In the genomic region with DNA sequence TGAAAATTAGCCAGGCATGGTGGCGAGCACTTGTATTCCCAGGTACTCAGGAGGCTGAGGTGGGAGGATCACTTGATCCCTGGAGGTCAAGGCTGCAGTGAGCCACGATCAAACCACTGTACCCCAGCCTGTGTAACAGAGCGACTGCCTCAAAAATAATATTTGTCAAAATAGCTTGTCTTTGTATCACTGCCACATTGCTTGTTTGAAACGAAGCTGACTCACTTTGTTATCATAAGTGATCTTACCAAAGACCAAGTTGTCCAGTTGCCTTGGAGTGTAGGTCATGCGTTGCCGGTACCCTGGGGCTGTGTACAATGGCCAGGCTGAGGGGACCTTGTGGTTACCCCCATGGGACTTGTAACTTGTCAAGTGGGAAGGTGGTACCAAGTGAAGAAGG, we compare ENCODE assay signal across 8 cellular contexts. TPM values are rescaled to one million over a fixed set of nuclear protein-coding genes. Genes with fewer than 3 reads are reported as not detected.
DNase-seq lines count a peak whose midpoint lies in the region; ATAC-seq, FAIRE-seq and TF ChIP-seq lines count a peak whose summit lies in the region.
"Not testable (repeated sequence)": the region's sequence is repeated elsewhere in the genome, so short reads cannot be mapped to it uniquely, and the experiment has no call there.

No MANE protein-coding gene starts in this region.

- not testable (repeated sequence) for H2AFZ ChIP-seq in GM12878 (ENCODE audit: control insufficient read depth, low read depth, low read length); endothelial cell of umbilical vein (ENCODE audit: low read depth, low read length)

- not testable (repeated sequence) for H3K4me3 ChIP-seq in GM12878; endothelial cell of umbilical vein (replicated peaks in 1 of 3; ENCODE audit: insufficient read depth in 1 of 3, low read depth in 1 of 3, low read length in 3 of 3); fibroblast of the aortic adventitia (ENCODE audit: low read depth, low read length); right lobe of liver; aorta (ENCODE audit: low read length in 2 of 2)

- not testable (repeated sequence) for H3K4me3 Mint-ChIP-seq in HFFc6

- FAIRE-seq in GM12878 (lab: Jason Lieb, UNC) (peak; percentile 7), endothelial cell of umbilical vein (lab: Jason Lieb, UNC) (peak; percentile 62)

- H3K4me1 Mint-ChIP-seq in HFFc6 (ENCODE audit: low read depth): peaks cover 26% of the 10 kb centered on the region

- not testable (repeated sequence) for TF ChIP-seq POLR2A in GM12878 (IDR thresholded peaks at IDR 0.05; ENCODE audit: low read depth, low read length); endothelial cell of umbilical vein (IDR thresholded peaks at IDR 0.05; ENCODE audit: low read depth, low read length); right lobe of liver (IDR thresholded peaks at IDR 0.05)

- dilution Hi-C loops in endothelial cell of umbilical vein (cut with MboI; ENCODE audit: extremely low pct_ligation_motif_present, low sequenced_read_pairs): not testable (repeated sequence)

- H3K9me3 Mint-ChIP-seq in HFFc6: not testable (repeated sequence)

- DNase-seq in Caki2 (ENCODE audit: low read depth) (peak; percentile 50), HFFc6 (peak; percentile 65), RPMI7951 (ENCODE audit: low read depth) (peak; percentile 58), fibroblast of the aortic adventitia (ENCODE audit: low read depth) (peak; percentile 22)
- DNase-seq in GM12878 (ENCODE audit: low read depth, low spot score); endothelial cell of umbilical vein (ENCODE audit: low read depth, low spot score); right lobe of liver; aorta: not testable (repeated sequence)

- BruUV-seq in GM12878 (replicated peaks; lab: Mats Ljungman, UMichigan); endothelial cell of umbilical vein (replicated peaks; lab: Mats Ljungman, UMichigan): not testable (repeated sequence)

- H3K79me2 ChIP-seq in GM12878 (ENCODE audit: control insufficient read depth, insufficient read depth, low read length): not testable (repeated sequence)
- peaks cover 15% of the 10 kb centered on the region for H3K79me2 ChIP-seq in endothelial cell of umbilical vein (ENCODE audit: control insufficient read depth, insufficient read depth, low read length)

- RAD21 ChIA-PET in GM12878 (lab: Charles Lee; ENCODE audit: unreplicated experiment): not testable (repeated sequence)

- not testable (repeated sequence) for H3K27me3 ChIP-seq in GM12878 (replicated peaks in 1 of 2; ENCODE audit: control insufficient read depth in 2 of 2, insufficient read depth in 2 of 2, low read length in 1 of 2); endothelial cell of umbilical vein (ENCODE audit: control insufficient read depth in 2 of 2, insufficient read depth in 2 of 2, low read length in 2 of 2); right lobe of liver; aorta (ENCODE audit: control insufficient read depth in 1 of 2, insufficient read depth in 2 of 2, low read length in 1 of 2)

- POLR2A ChIA-PET in GM12878 (lab: Charles Lee); endothelial cell of umbilical vein (lab: Charles Lee): not testable (repeated sequence)

- not testable (repeated sequence) for H3K9ac ChIP-seq in GM12878 (ENCODE audit: control insufficient read depth, insufficient read depth, low read length); endothelial cell of umbilical vein (replicated peaks; ENCODE audit: extremely low read depth, insufficient read depth, low read length)

- not testable (repeated sequence) for TF ChIP-seq RAD21 in GM12878 (IDR thresholded peaks at IDR 0.05; ENCODE audit: insufficient read depth, low read depth, low read length)

- CTCF ChIA-PET in GM12878 (lab: Yijun Ruan, JAX): not testable (repeated sequence)
- CTCF ChIA-PET in endothelial cell of umbilical vein (lab: Charles Lee): interaction anchor here (0.8 kb wide), 1 partner anchor 14 kb away, joined by 3 read pairs; no protein-coding TSS in a partner anchor

- H4K20me1 ChIP-seq in GM12878 (ENCODE audit: control insufficient read depth, insufficient read depth); endothelial cell of umbilical vein (replicated peaks; ENCODE audit: control insufficient read depth, extremely low read depth, insufficient read depth, low read length): not testable (repeated sequence)

- H3K9me1 ChIP-seq in endothelial cell of umbilical vein (replicated peaks; ENCODE audit: control insufficient read depth, extremely low read depth, insufficient read depth, low read length): not testable (repeated sequence)

- H3K27me3 Mint-ChIP-seq in HFFc6 (ENCODE audit: insufficient read depth): not testable (repeated sequence)

- TF ChIP-seq CTCF in HFFc6 (IDR thresholded peaks at IDR 0.05); GM12878 (IDR thresholded peaks at IDR 0.05 in 2 of 3, conservative IDR thresholded peaks at IDR 0.05 in 1 of 3; ENCODE audit: control insufficient read depth in 2 of 3, extremely low read depth in 1 of 3, insufficient read depth in 1 of 3, low read depth in 3 of 3, low read length in 3 of 3); endothelial cell of umbilical vein (IDR thresholded peaks at IDR 0.05; ENCODE audit: extremely low read depth in 1 of 2, insufficient read depth in 1 of 2, low read depth in 1 of 2, low read length in 2 of 2); fibroblast of the aortic adventitia (IDR thresholded peaks at IDR 0.05; ENCODE audit: insufficient read depth, low read length); right lobe of liver (IDR thresholded peaks at IDR 0.05): not testable (repeated sequence)

- not testable (repeated sequence) for H3K27ac Mint-ChIP-seq in HFFc6

- not testable (repeated sequence) for ATAC-seq in GM12878
- ATAC-seq in right lobe of liver (peak in 3 of 4 donors; percentile 10 to 45 (median 41)), aorta (ENCODE audit: low FRiP score) (peak; percentile 47)

- 92% methylated on average over 6 of the region's 6 CpGs for WGBS in GM12878 (ENCODE audit: insufficient coverage, insufficient replicate concordance, low lambda C conversion rate, missing lambda C conversion rate)
- 76% methylated on average over 6 of the region's 6 CpGs for WGBS in right lobe of liver (ENCODE audit: insufficient coverage, low coverage, low lambda C conversion rate, missing lambda C conversion rate)
- WGBS in aorta, 2 donors: 26 to 30% methylated on average over 6 of the region's 6 CpGs

- intact Hi-C loops in GM12878 (cut with micrococcal nuclease; ENCODE audit: unreplicated experiment); endothelial cell of umbilical vein (cut with micrococcal nuclease); right lobe of liver (cut with DNase I); aorta (cut with DNase I): not testable (repeated sequence)

- H3K36me3 Mint-ChIP-seq in HFFc6 (ENCODE audit: low read depth): peaks cover 31% of the 10 kb centered on the region

- H3K4me2 ChIP-seq in GM12878 (ENCODE audit: control insufficient read depth, insufficient read depth); endothelial cell of umbilical vein (ENCODE audit: insufficient read depth, low read length): not testable (repeated sequence)

- not testable (repeated sequence) for TF ChIP-seq EP300 in GM12878 (IDR thresholded peaks at IDR 0.05; ENCODE audit: borderline replicate concordance in 1 of 2, control insufficient read depth in 1 of 2, low read depth in 2 of 2, low read length in 2 of 2)

- in situ Hi-C loops in Caki2 (cut with HindIII; ENCODE audit: low pct_unique_long_range_greater_than_20kb, low sequenced_read_pairs); GM12878 (cut with MboI): not testable (repeated sequence)

- H3K4me1 ChIP-seq in GM12878 (ENCODE audit: control insufficient read depth, insufficient read depth, low read length); endothelial cell of umbilical vein (ENCODE audit: control insufficient read depth, extremely low read depth, insufficient read depth, low read length); aorta (ENCODE audit: control insufficient read depth in 1 of 2, insufficient read depth in 2 of 2, low read length in 2 of 2): not testable (repeated sequence)
- H3K4me1 ChIP-seq in right lobe of liver: peaks cover 0 to 11% (median 3%) of the 10 kb centered on the region in 4 donors

- not testable (repeated sequence) for H3K27ac ChIP-seq in GM12878 (ENCODE audit: control insufficient read depth, insufficient read depth); endothelial cell of umbilical vein (ENCODE audit: insufficient read depth, low read depth, low read length); right lobe of liver; aorta (ENCODE audit: low read depth in 1 of 2, low read length in 2 of 2)

- not testable (repeated sequence) for H3K36me3 ChIP-seq in GM12878 (ENCODE audit: control insufficient read depth in 2 of 2, insufficient read depth in 2 of 2, low read length in 1 of 2); endothelial cell of umbilical vein (ENCODE audit: control insufficient read depth in 2 of 2, extremely low read depth in 1 of 2, insufficient read depth in 2 of 2, low read length in 2 of 2); aorta (ENCODE audit: control insufficient read depth in 1 of 2, insufficient read depth in 2 of 2, low read length in 1 of 2)
- peaks cover 0 to 30% (median 14%) of the 10 kb centered on the region in 4 donors for H3K36me3 ChIP-seq in right lobe of liver

- SMC1A ChIA-PET in GM12878 (lab: Charles Lee; ENCODE audit: uncharacterized antibody, unreplicated experiment): not testable (repeated sequence)

- not testable (repeated sequence) for H3K9me3 ChIP-seq in GM12878 (replicated peaks; ENCODE audit: control insufficient read depth, insufficient read depth, low read length); endothelial cell of umbilical vein (replicated peaks; ENCODE audit: control insufficient read depth, insufficient read depth, low read length); right lobe of liver; aorta (ENCODE audit: control insufficient read depth, low read length)

RNA-seq across cellular contexts. Expression of gene PDXDC1, which starts 21.9 kb away (rescaled TPM):
- 89.3 and 101 TPM in 2 replicates for total RNA-seq in Caki2 (2014; rRNA removed; shearing (Covaris generic); ENCODE audit: low replicate concordance)
- total RNA-seq in HFFc6 (2021; fragmentation: NEBNext Ultra II Directional; extraction: Animal tissue kit (Norgen Biotek cat#: 25700)): 10 to 100 TPM; 78.8 to 88.3 (median 82.0) TPM
- 29.3 and 29.8 TPM in 2 replicates for total RNA-seq in RPMI7951 (2014; rRNA removed; shearing (Covaris generic))
- total RNA-seq in GM12878 (2013; cell fraction: nucleolus; rRNA removed): 157 and 164 TPM in 2 replicates
- total RNA-seq in GM12878 (2014; rRNA removed) (54.6 and 57.9 TPM in 2 replicates), GM12878 (2014; rRNA removed; fragmentation: Illumina TruSeq; extraction: Trizol) (50.9 and 52.7 TPM in 2 replicates), GM12878 (2021) (66.6 and 67.7 TPM in 2 replicates), endothelial cell of umbilical vein (59.3 and 78.9 TPM in 2 replicates), fibroblast of the aortic adventitia (ENCODE audit: low replicate concordance) (59.4 and 61.0 TPM in 2 replicates), right lobe of liver (100 to 1,000 TPM in 4 of 6 experiments, 10 to 100 TPM in 2; 78.8 to 144 (median 111) TPM), aorta (10 to 100 TPM; 84.7 to 88.1 TPM)
- 37.2 TPM for polyA plus RNA-seq in GM12878 (2011; ENCODE audit: low read depth)
- polyA plus RNA-seq in GM12878 (2011; rRNA removed) (78.2 and 89.2 TPM in 2 replicates), GM12878 (2014; fragmentation: Illumina TruSeq; extraction: Trizol) (51.8 and 64.6 TPM in 2 replicates), GM12878 (2014; fragmentation: Nextera tagmentation; extraction: Ambion mirVana) (10 to 100 TPM in 1 of 2 experiments, 1 to 10 TPM in 1; 6.1 to 12.4 TPM), GM12878 (2014; rRNA removed) (63.2 and 66.5 TPM in 2 replicates), GM12878 (2016; fragmentation: Nextera tagmentation; extraction: Ambion mirVana) (10 to 100 TPM; 52.9 to 61.5 TPM), endothelial cell of umbilical vein (38.9 and 44.6 TPM in 2 replicates), aorta (10 to 100 TPM; 51.4 to 56.3 TPM)
- polyA plus RNA-seq in GM12878 (2011; cell fraction: cytosol; rRNA removed): 49.7 and 54.7 TPM in 2 replicates
- 73.9 and 81.6 TPM in 2 replicates for polyA plus RNA-seq in GM12878 (2011; cell fraction: nucleus; rRNA removed)
- polyA plus RNA-seq in GM12878 (2012): 50.0 and 53.9 TPM in 2 replicates
- 81.1 and 122 TPM in 2 replicates for polyA minus RNA-seq in GM12878 (2011; rRNA and poly(A)+ RNA removed)
- 20.7 and 28.3 TPM in 2 replicates for polyA minus RNA-seq in GM12878 (2011; cell fraction: cytosol; rRNA and poly(A)+ RNA removed)
- polyA minus RNA-seq in GM12878 (2011; cell fraction: nucleus; rRNA and poly(A)+ RNA removed): 26.1 and 35.4 TPM in 2 replicates
- 39.3 and 42.6 TPM in 2 replicates for polyA plus RNA-seq in endothelial cell of umbilical vein (2011; cell fraction: cytosol; rRNA removed)
- 140 and 141 TPM in 2 replicates for polyA plus RNA-seq in endothelial cell of umbilical vein (2011; cell fraction: nucleus; rRNA removed)
- polyA plus RNA-seq in endothelial cell of umbilical vein (2012): 64.8 and 81.8 TPM in 2 replicates
- 143 and 164 TPM in 2 replicates for polyA minus RNA-seq in endothelial cell of umbilical vein
- polyA minus RNA-seq in endothelial cell of umbilical vein (2011; cell fraction: cytosol; rRNA and poly(A)+ RNA removed): 45.5 TPM
- 68.1 and 97.0 TPM in 2 replicates for polyA minus RNA-seq in endothelial cell of umbilical vein (2011; cell fraction: nucleus; rRNA and poly(A)+ RNA removed)

RNA-seq across cellular contexts. Expression of gene NTAN1, which starts 59.2 kb away (rescaled TPM):
- total RNA-seq in Caki2 (2014; rRNA removed; shearing (Covaris generic); ENCODE audit: low replicate concordance): 27.6 and 51.4 TPM in 2 replicates
- 10 to 100 TPM; 42.7 to 56.0 (median 49.7) TPM for total RNA-seq in HFFc6 (2021; fragmentation: NEBNext Ultra II Directional; extraction: Animal tissue kit (Norgen Biotek cat#: 25700))
- total RNA-seq in RPMI7951 (2014; rRNA removed; shearing (Covaris generic)): 70.9 and 78.8 TPM in 2 replicates
- total RNA-seq in GM12878 (2013; cell fraction: nucleolus; rRNA removed): 15.5 and 19.0 TPM in 2 replicates
- total RNA-seq in GM12878 (2014; rRNA removed): 29.8 and 35.4 TPM in 2 replicates
- total RNA-seq in GM12878 (2014; rRNA removed; fragmentation: Illumina TruSeq; extraction: Trizol): 39.2 and 42.5 TPM in 2 replicates
- total RNA-seq in GM12878 (2021): 28.6 and 30.3 TPM in 2 replicates
- 37.7 TPM for polyA plus RNA-seq in GM12878 (2011; ENCODE audit: low read depth)
- 86.8 and 115 TPM in 2 replicates for polyA plus RNA-seq in GM12878 (2011; rRNA removed)
- polyA plus RNA-seq in GM12878 (2011; cell fraction: cytosol; rRNA removed): 56.8 and 58.3 TPM in 2 replicates
- 32.9 and 46.7 TPM in 2 replicates for polyA plus RNA-seq in GM12878 (2011; cell fraction: nucleus; rRNA removed)
- polyA plus RNA-seq in GM12878 (2012): 32.4 and 43.3 TPM in 2 replicates
- polyA plus RNA-seq in GM12878 (2014; fragmentation: Illumina TruSeq; extraction: Trizol): 51.5 and 69.9 TPM in 2 replicates
- 10 to 100 TPM; 12.7 to 17.7 TPM for polyA plus RNA-seq in GM12878 (2014; fragmentation: Nextera tagmentation; extraction: Ambion mirVana)
- 43.7 and 50.0 TPM in 2 replicates for polyA plus RNA-seq in GM12878 (2014; rRNA removed)
- 10 to 100 TPM; 50.6 to 55.8 TPM for polyA plus RNA-seq in GM12878 (2016; fragmentation: Nextera tagmentation; extraction: Ambion mirVana)
- 57.1 and 65.8 TPM in 2 replicates for polyA minus RNA-seq in GM12878 (2011; rRNA and poly(A)+ RNA removed)
- polyA minus RNA-seq in GM12878 (2011; cell fraction: cytosol; rRNA and poly(A)+ RNA removed): 18.3 and 32.1 TPM in 2 replicates
- polyA minus RNA-seq in GM12878 (2011; cell fraction: nucleus; rRNA and poly(A)+ RNA removed): 10.5 and 22.0 TPM in 2 replicates
- total RNA-seq in endothelial cell of umbilical vein: 93.8 and 94.6 TPM in 2 replicates
- 104 and 105 TPM in 2 replicates for polyA plus RNA-seq in endothelial cell of umbilical vein
- polyA plus RNA-seq in endothelial cell of umbilical vein (2011; cell fraction: cytosol; rRNA removed): 104 and 121 TPM in 2 replicates
- polyA plus RNA-seq in endothelial cell of umbilical vein (2011; cell fraction: nucleus; rRNA removed): 84.5 and 85.0 TPM in 2 replicates
- polyA plus RNA-seq in endothelial cell of umbilical vein (2012): 102 and 127 TPM in 2 replicates
- polyA minus RNA-seq in endothelial cell of umbilical vein: 101 and 108 TPM in 2 replicates
- 9.7 TPM for polyA minus RNA-seq in endothelial cell of umbilical vein (2011; cell fraction: cytosol; rRNA and poly(A)+ RNA removed)
- 47.0 and 51.6 TPM in 2 replicates for polyA minus RNA-seq in endothelial cell of umbilical vein (2011; cell fraction: nucleus; rRNA and poly(A)+ RNA removed)
- 21.6 and 109 TPM in 2 replicates for total RNA-seq in fibroblast of the aortic adventitia (ENCODE audit: low replicate concordance)
- 10 to 100 TPM; 14.7 to 30.0 (median 16.8) TPM for total RNA-seq in right lobe of liver
- total RNA-seq in aorta: 10 to 100 TPM; 36.0 to 49.5 TPM
- polyA plus RNA-seq in aorta: 10 to 100 TPM; 64.3 to 99.8 TPM

RNA-seq across cellular contexts. Expression of gene NPIPA1, which starts 59.5 kb away (rescaled TPM):
- 8.5 and 21.0 TPM in 2 replicates for total RNA-seq in Caki2 (2014; rRNA removed; shearing (Covaris generic); ENCODE audit: low replicate concordance)
- total RNA-seq in HFFc6 (2021; fragmentation: NEBNext Ultra II Directional; extraction: Animal tissue kit (Norgen Biotek cat#: 25700)): 10 to 100 TPM; 42.6 to 57.1 (median 44.8) TPM
- 15.6 and 17.1 TPM in 2 replicates for total RNA-seq in RPMI7951 (2014; rRNA removed; shearing (Covaris generic))
- 165 and 181 TPM in 2 replicates for total RNA-seq in GM12878 (2013; cell fraction: nucleolus; rRNA removed)
- total RNA-seq in GM12878 (2014; rRNA removed): 13.6 and 13.7 TPM in 2 replicates
- 14.6 and 15.7 TPM in 2 replicates for total RNA-seq in GM12878 (2014; rRNA removed; fragmentation: Illumina TruSeq; extraction: Trizol)
- 42.8 and 42.9 TPM in 2 replicates for total RNA-seq in GM12878 (2021)
- 26.3 TPM for polyA plus RNA-seq in GM12878 (2011; ENCODE audit: low read depth)
- polyA plus RNA-seq in GM12878 (2011; rRNA removed): 36.0 and 39.8 TPM in 2 replicates
- polyA plus RNA-seq in GM12878 (2011; cell fraction: cytosol; rRNA removed): 16.9 and 22.3 TPM in 2 replicates
- 228 and 263 TPM in 2 replicates for polyA plus RNA-seq in GM12878 (2011; cell fraction: nucleus; rRNA removed)
- polyA plus RNA-seq in GM12878 (2012): 48.7 and 63.6 TPM in 2 replicates
- 32.4 and 50.4 TPM in 2 replicates for polyA plus RNA-seq in GM12878 (2014; fragmentation: Illumina TruSeq; extraction: Trizol)
- 1 to 10 TPM; 7.7 to 8.9 TPM for polyA plus RNA-seq in GM12878 (2014; fragmentation: Nextera tagmentation; extraction: Ambion mirVana)
- polyA plus RNA-seq in GM12878 (2014; rRNA removed): 30.1 and 31.4 TPM in 2 replicates
- polyA plus RNA-seq in GM12878 (2016; fragmentation: Nextera tagmentation; extraction: Ambion mirVana): 10 to 100 TPM in 1 of 2 experiments, 1 to 10 TPM in 1; 9.3 to 10.2 TPM
- 16.1 and 17.8 TPM in 2 replicates for polyA minus RNA-seq in GM12878 (2011; rRNA and poly(A)+ RNA removed)
- polyA minus RNA-seq in GM12878 (2011; cell fraction: cytosol; rRNA and poly(A)+ RNA removed): 8.3 and 9.5 TPM in 2 replicates
- 37.6 and 53.8 TPM in 2 replicates for polyA minus RNA-seq in GM12878 (2011; cell fraction: nucleus; rRNA and poly(A)+ RNA removed)
- 81.6 and 96.1 TPM in 2 replicates for total RNA-seq in endothelial cell of umbilical vein
- polyA plus RNA-seq in endothelial cell of umbilical vein: 53.2 and 58.1 TPM in 2 replicates
- 25.7 and 31.9 TPM in 2 replicates for polyA plus RNA-seq in endothelial cell of umbilical vein (2011; cell fraction: cytosol; rRNA removed)
- polyA plus RNA-seq in endothelial cell of umbilical vein (2011; cell fraction: nucleus; rRNA removed): 348 and 434 TPM in 2 replicates
- polyA plus RNA-seq in endothelial cell of umbilical vein (2012): 45.9 and 60.5 TPM in 2 replicates
- polyA minus RNA-seq in endothelial cell of umbilical vein: 36.2 and 40.8 TPM in 2 replicates
- polyA minus RNA-seq in endothelial cell of umbilical vein (2011; cell fraction: cytosol; rRNA and poly(A)+ RNA removed): 11.2 TPM
- 72.4 and 86.3 TPM in 2 replicates for polyA minus RNA-seq in endothelial cell of umbilical vein (2011; cell fraction: nucleus; rRNA and poly(A)+ RNA removed)
- 47.7 and 52.7 TPM in 2 replicates for total RNA-seq in fibroblast of the aortic adventitia (ENCODE audit: low replicate concordance)
- 10 to 100 TPM; 14.0 to 48.3 (median 33.6) TPM for total RNA-seq in right lobe of liver
- total RNA-seq in aorta: 100 to 1,000 TPM; 124 to 221 TPM
- 100 to 1,000 TPM in 1 of 2 donors, 10 to 100 TPM in 1; 24.0 to 167 TPM for polyA plus RNA-seq in aorta
